Comparison of ENCODE assay signal across 18 cellular contexts in the genomic region with DNA sequence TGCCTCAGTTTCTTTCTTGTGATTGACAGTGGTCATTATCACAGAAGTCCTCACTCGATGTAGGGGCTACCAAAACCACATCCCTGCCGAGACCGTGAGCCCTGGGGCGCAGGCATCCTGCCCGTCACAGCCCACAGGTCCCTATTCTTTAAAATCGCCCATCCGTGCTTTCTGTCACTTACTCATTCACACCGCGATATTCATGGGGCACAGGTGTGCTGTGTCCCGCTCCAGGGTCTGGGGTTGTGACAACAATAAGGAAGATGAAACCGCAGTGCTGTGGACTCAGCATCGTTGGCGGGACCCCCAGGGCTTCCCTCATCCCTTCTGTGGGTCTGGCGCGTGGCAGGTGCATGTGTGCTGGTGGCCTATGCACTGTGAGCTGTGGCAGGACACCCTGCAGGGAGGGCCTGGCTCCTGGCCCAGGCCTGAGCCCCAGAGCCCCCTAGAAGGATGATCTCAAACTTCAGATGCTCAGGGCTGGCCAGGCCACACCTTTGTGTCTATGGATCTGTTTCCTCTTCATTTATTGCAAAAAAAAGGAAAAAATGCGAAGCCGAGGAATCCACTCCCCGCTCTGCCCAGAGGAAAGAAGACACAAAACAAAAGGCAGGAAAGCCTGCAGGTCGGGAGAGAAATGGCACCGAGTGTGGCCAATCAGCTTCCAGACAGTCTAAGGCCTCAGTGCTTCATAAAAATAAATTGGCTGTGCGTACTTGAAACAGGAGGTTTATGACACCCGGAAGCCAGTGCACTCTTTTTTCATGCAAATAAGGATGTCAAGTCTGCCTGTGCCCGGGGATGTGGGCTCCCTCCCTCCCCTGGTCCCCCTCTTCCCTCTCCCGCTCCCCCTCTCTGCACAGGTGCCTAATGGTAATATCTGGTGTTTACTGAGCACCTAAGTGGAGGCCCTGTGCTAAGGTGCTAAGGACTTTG.
DNase-seq lines count a peak whose midpoint lies in the region; ATAC-seq, FAIRE-seq and TF ChIP-seq lines count a peak whose summit lies in the region.
"Had no signal": no experiment of that assay in that cellular context is flagged by ENCODE, and none has a peak within 500 bp of the region (broad histone marks: within the 10 kb centered on the region; RNA-seq: fewer than 3 reads in every experiment).

No MANE protein-coding gene starts in this region.

- no peak overlapping the region for H2BK120ac ChIP-seq in neuronal stem cell (ENCODE audit: low read depth, low read length)

- FAIRE-seq in GM19239 (lab: Jason Lieb, UNC): no peak

- no peak overlapping the region for H3K9ac ChIP-seq in neuronal stem cell (ENCODE audit: low read depth, low read length, poor library complexity)

- no peak overlapping the region for H3K23ac ChIP-seq in neuronal stem cell (ENCODE audit: low read depth, low read length, poor library complexity)

- no peak for TF ChIP-seq CTCF in ascending aorta (IDR thresholded peaks at IDR 0.05)

- H3K14ac ChIP-seq in neuronal stem cell (ENCODE audit: low read length): no peak overlapping the region

- H3K4ac ChIP-seq in neuronal stem cell (ENCODE audit: low read length): no peak overlapping the region

- no peak overlapping the region for H2BK15ac ChIP-seq in neuronal stem cell (ENCODE audit: low read length)

- H3K4me2 ChIP-seq in neuronal stem cell (ENCODE audit: insufficient read depth, low read length, poor library complexity, severe bottlenecking): no peak overlapping the region
- H3K4me2 ChIP-seq: hepatocyte had no signal

- no peak overlapping the region for H4K8ac ChIP-seq in neuronal stem cell (ENCODE audit: low read depth, low read length)

- intact Hi-C loops in ascending aorta (cut with DNase I): loop anchor here (5.0 kb wide), 3 partner anchors 66 to 1239 kb away; a partner anchor contains a TSS

- no peaks in the 10 kb centered on the region for H3K9me3 ChIP-seq in ascending aorta
- peaks cover 0 to 2% of the 10 kb centered on the region in 2 donors for H3K9me3 ChIP-seq in neuronal stem cell (replicated peaks in 1 of 2; ENCODE audit: control insufficient read depth in 2 of 2, insufficient read depth in 1 of 2, low read depth in 1 of 2, low read length in 2 of 2)
- H3K9me3 ChIP-seq: MG63, neutrophil had no signal

- no CpG with 5 or more reads among the region's 24 CpGs for WGBS in neuronal stem cell (ENCODE audit: extremely low coverage in 2 of 2, insufficient read length in 2 of 2, insufficient replicate concordance in 1 of 2), 2 donors

- H3K18ac ChIP-seq in neuronal stem cell (ENCODE audit: low read length): peak overlapping the region; percentile 87

- H3K27ac ChIP-seq in ascending aorta (peak overlapping the region; percentile 66 to 97), neuronal stem cell (replicated peaks; ENCODE audit: low read length) (no peak overlapping the region)
- H3K27ac ChIP-seq: 22Rv1, C4-2B, hepatocyte, neutrophil had no signal

- H3K36me3 ChIP-seq in ascending aorta (no peaks in the 10 kb centered on the region), neuronal stem cell (replicated peaks in 1 of 2; ENCODE audit: control insufficient read depth in 2 of 2, insufficient read depth in 2 of 2, low read length in 2 of 2) (no peaks in the 10 kb centered on the region)
- H3K36me3 ChIP-seq: MG63, neutrophil had no signal

- H2BK5ac ChIP-seq in neuronal stem cell (ENCODE audit: low read length): no peak overlapping the region

- H2AFZ ChIP-seq in neuronal stem cell (ENCODE audit: low read length): no peak overlapping the region
- H2AFZ ChIP-seq: hepatocyte had no signal

- ATAC-seq in GM18867 (IDR thresholded peaks at IDR 0.05; ENCODE audit: unreplicated experiment): no peak
- ATAC-seq: activated CD4-positive, alpha-beta T cell treated with anti-CD3 and anti-CD28 coated beads for 36 hours; effector memory CD8-positive, alpha-beta T cell had no signal

- H4K91ac ChIP-seq in neuronal stem cell (ENCODE audit: low read depth, low read length, poor library complexity): no peak overlapping the region

- no peak overlapping the region for H2BK12ac ChIP-seq in neuronal stem cell (ENCODE audit: low read length)

- H2AK5ac ChIP-seq in neuronal stem cell (ENCODE audit: low read depth, low read length): no peak overlapping the region

- peak; percentile 34 to 87 (median 69) for DNase-seq in NCI-H1417 (lab: John Stamatoyannopoulos, UW)
- DNase-seq in NCI-H1417 treated with DMSO at 0.1 percent for 48 hours (lab: John Stamatoyannopoulos, UW): no peak
- DNase-seq in NCI-H1092 treated with DMSO at 0.1 percent for 48 hours (lab: John Stamatoyannopoulos, UW): peak; percentile 82
- DNase-seq in ascending aorta (ENCODE audit: low spot score in 2 of 2): no peak
- no peak for DNase-seq in neuronal stem cell (ENCODE audit: low spot score)
- no peak for DNase-seq in GM19239 (ENCODE audit: insufficient read length, low spot score)
- no peak for DNase-seq in activated CD8-positive, alpha-beta memory T cell treated with anti-CD3 and anti-CD28 coated beads, Interleukin-2, amount 50 U/mL, for 4 hours
- DNase-seq: activated CD4-positive, alpha-beta T cell treated with anti-CD3 and anti-CD28 coated beads for 36 hours; cerebellar nuclear complex; effector memory CD8-positive, alpha-beta T cell; MG63; SIG-M5; stimulated activated naive CD4-positive, alpha-beta T cell treated with Interleukin-2 at 50 U/mL for 16 hours had no signal

- H3K4me3 ChIP-seq in ascending aorta: no peak overlapping the region
- H3K4me3 ChIP-seq in neuronal stem cell (ENCODE audit: low read length in 2 of 2): no peak overlapping the region
- H3K4me3 ChIP-seq: hepatocyte, MG63 had no signal

- H3K27me3 ChIP-seq in ascending aorta: no peaks in the 10 kb centered on the region
- H3K27me3 ChIP-seq in neuronal stem cell (ENCODE audit: control insufficient read depth in 3 of 3, insufficient read depth in 3 of 3, low read depth in 1 of 3, low read length in 3 of 3): peaks cover 0 to 44% (median 0%) of the 10 kb centered on the region in 3 experiments
- H3K27me3 ChIP-seq: MG63 had no signal

- H3K4me1 ChIP-seq in ascending aorta: peaks cover 6 to 22% of the 10 kb centered on the region in 2 donors
- peaks cover 11 to 26% of the 10 kb centered on the region in 2 donors for H3K4me1 ChIP-seq in neuronal stem cell (ENCODE audit: control insufficient read depth in 2 of 2, insufficient read depth in 1 of 2, low read depth in 1 of 2, low read length in 2 of 2)

- no peaks in the 10 kb centered on the region for H3K79me1 ChIP-seq in neuronal stem cell (ENCODE audit: low read depth, low read length)

Comparison
In these comparisons a context has a peak if more than half of its experiments do, and no peak if none do; other contexts are left out.
1. DNase-seq: peak in NCI-H1417 (3 of 3) and NCI-H1092 treated with DMSO at 0.1 percent for 48 hours (single experiment); none in NCI-H1417 treated with DMSO at 0.1 percent for 48 hours (single experiment), ascending aorta (0 of 2), neuronal stem cell (single experiment), GM19239 (single experiment) and activated CD8-positive, alpha-beta memory T cell treated with anti-CD3 and anti-CD28 coated beads, Interleukin-2, amount 50 U/mL, for 4 hours (single experiment).